ENCODE assay signal across 1 cellular context in the genomic region with DNA sequence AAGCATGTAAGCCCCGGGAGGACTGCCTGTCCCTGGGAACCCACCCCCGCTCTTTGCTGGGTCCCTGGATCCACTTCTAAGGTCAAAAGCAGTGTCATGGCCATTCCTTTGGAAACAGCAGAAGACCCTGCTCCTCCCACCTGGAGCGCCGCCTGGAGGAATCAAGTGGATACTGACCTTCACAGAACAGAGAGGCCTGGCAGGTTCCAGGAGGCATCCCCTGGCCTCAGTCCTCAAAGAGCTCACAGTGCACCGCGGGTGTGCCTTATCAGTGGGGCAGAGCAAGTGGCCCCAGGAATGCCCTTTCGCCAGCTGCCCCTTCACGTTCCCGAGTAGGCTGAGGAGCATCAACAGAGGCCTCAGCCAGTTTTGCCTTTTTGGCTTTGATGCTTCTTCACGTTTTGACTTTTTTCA.
TF ChIP-seq lines count a peak whose summit lies in the region.

No MANE protein-coding gene starts in this region.

TF ChIP-seq in HepG2, 621 proteins besides CTCF, POLR2A, EP300 and RAD21 (continues in another document):
- no peak for TF ChIP-seq AKAP8 (CRISPR knock-in tag; IDR thresholded peaks at IDR 0.05)
- TF ChIP-seq ZNF883 (CRISPR knock-in tag; IDR thresholded peaks at IDR 0.05; ENCODE audit: not compliant biosample characterization): peak; percentile 45
- peak; percentile 91 for TF ChIP-seq KDM2A (CRISPR knock-in tag; IDR thresholded peaks at IDR 0.05; ENCODE audit: borderline replicate concordance, low read depth)
- TF ChIP-seq ZNF496 (CRISPR knock-in tag; IDR thresholded peaks at IDR 0.05; ENCODE audit: insufficient replicate concordance): no peak
- no peak for TF ChIP-seq ZNF510 (CRISPR knock-in tag; IDR thresholded peaks at IDR 0.05; ENCODE audit: low read depth)
- peak; percentile 70; the same call in 1 of the 2 replicates for TF ChIP-seq ZNF501 (CRISPR knock-in tag; IDR thresholded peaks at IDR 0.05)
- TF ChIP-seq, protein P1, sequence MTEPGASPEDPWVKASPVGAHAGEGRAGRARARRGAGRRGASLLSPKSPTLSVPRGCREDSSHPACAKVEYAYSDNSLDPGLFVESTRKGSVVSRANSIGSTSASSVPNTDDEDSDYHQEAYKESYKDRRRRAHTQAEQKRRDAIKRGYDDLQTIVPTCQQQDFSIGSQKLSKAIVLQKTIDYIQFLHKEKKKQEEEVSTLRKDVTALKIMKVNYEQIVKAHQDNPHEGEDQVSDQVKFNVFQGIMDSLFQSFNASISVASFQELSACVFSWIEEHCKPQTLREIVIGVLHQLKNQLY (CRISPR knock-in tag; IDR thresholded peaks at IDR 0.05): no peak
- TF ChIP-seq MEIS1 (CRISPR knock-in tag; IDR thresholded peaks at IDR 0.05; ENCODE audit: borderline replicate concordance): no peak
- TF ChIP-seq ZBTB3 (CRISPR knock-in tag; IDR thresholded peaks at IDR 0.05; ENCODE audit: borderline replicate concordance, low read depth): no peak
- TF ChIP-seq KDM4B (CRISPR knock-in tag; IDR thresholded peaks at IDR 0.05): peak; percentile 72; the same call in 1 of the 2 replicates
- TF ChIP-seq, protein P2, sequence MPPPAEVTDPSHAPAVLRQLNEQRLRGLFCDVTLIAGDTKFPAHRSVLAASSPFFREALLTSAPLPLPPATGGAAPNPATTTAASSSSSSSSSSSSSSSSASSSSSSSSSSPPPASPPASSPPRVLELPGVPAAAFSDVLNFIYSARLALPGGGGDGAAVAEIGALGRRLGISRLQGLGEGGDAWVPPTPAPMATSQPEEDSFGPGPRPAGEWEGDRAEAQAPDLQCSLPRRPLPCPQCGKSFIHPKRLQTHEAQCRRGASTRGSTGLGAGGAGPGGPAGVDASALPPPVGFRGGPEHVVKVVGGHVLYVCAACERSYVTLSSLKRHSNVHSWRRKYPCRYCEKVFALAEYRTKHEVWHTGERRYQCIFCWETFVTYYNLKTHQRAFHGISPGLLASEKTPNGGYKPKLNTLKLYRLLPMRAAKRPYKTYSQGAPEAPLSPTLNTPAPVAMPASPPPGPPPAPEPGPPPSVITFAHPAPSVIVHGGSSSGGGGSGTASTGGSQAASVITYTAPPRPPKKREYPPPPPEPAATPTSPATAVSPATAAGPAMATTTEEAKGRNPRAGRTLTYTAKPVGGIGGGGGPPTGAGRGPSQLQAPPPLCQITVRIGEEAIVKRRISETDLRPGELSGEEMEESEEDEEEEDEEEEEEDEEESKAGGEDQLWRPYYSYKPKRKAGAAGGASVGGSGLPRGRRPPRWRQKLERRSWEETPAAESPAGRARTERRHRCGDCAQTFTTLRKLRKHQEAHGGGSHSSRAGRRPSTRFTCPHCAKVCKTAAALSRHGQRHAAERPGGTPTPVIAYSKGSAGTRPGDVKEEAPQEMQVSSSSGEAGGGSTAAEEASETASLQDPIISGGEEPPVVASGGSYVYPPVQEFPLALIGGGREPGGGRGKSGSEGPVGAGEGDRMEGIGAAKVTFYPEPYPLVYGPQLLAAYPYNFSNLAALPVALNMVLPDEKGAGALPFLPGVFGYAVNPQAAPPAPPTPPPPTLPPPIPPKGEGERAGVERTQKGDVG (CRISPR knock-in tag; IDR thresholded peaks at IDR 0.05; ENCODE audit: borderline replicate concordance): no peak
- TF ChIP-seq, protein P3, sequence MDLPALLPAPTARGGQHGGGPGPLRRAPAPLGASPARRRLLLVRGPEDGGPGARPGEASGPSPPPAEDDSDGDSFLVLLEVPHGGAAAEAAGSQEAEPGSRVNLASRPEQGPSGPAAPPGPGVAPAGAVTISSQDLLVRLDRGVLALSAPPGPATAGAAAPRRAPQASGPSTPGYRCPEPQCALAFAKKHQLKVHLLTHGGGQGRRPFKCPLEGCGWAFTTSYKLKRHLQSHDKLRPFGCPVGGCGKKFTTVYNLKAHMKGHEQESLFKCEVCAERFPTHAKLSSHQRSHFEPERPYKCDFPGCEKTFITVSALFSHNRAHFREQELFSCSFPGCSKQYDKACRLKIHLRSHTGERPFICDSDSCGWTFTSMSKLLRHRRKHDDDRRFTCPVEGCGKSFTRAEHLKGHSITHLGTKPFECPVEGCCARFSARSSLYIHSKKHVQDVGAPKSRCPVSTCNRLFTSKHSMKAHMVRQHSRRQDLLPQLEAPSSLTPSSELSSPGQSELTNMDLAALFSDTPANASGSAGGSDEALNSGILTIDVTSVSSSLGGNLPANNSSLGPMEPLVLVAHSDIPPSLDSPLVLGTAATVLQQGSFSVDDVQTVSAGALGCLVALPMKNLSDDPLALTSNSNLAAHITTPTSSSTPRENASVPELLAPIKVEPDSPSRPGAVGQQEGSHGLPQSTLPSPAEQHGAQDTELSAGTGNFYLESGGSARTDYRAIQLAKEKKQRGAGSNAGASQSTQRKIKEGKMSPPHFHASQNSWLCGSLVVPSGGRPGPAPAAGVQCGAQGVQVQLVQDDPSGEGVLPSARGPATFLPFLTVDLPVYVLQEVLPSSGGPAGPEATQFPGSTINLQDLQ (CRISPR knock-in tag; IDR thresholded peaks at IDR 0.05): no peak
- no peak for TF ChIP-seq EEA1 (CRISPR knock-in tag; IDR thresholded peaks at IDR 0.05; ENCODE audit: borderline replicate concordance)
- TF ChIP-seq ZNF205 (CRISPR knock-in tag; IDR thresholded peaks at IDR 0.05): 0 out of 2 replicates have a peak, but pooled peaks have one; percentile 70
- TF ChIP-seq ZBTB38 (CRISPR knock-in tag; IDR thresholded peaks at IDR 0.05): peak; percentile 81; the same call in 1 of the 2 replicates
- TF ChIP-seq ZNF24 (IDR thresholded peaks at IDR 0.05): no peak
- TF ChIP-seq KDM5B (CRISPR knock-in tag; IDR thresholded peaks at IDR 0.05; ENCODE audit: borderline replicate concordance): peak; percentile 63; the same call in 1 of the 2 replicates
- TF ChIP-seq JUND (CRISPR knock-in tag; IDR thresholded peaks at IDR 0.05): no peak
- TF ChIP-seq PTBP1 (IDR thresholded peaks at IDR 0.05; ENCODE audit: low read depth, low read length, poor library complexity, severe bottlenecking): no peak
- TF ChIP-seq ZNF326 (CRISPR knock-in tag; IDR thresholded peaks at IDR 0.05; ENCODE audit: borderline replicate concordance): no peak
- no peak for TF ChIP-seq FLYWCH1 (CRISPR knock-in tag; IDR thresholded peaks at IDR 0.05)
- peak in 1 of 2 experiments; percentile 60; a peak in 1 of 4 replicates for TF ChIP-seq KLF16 (CRISPR knock-in tag; IDR thresholded peaks at IDR 0.05)
- TF ChIP-seq, protein P4, sequence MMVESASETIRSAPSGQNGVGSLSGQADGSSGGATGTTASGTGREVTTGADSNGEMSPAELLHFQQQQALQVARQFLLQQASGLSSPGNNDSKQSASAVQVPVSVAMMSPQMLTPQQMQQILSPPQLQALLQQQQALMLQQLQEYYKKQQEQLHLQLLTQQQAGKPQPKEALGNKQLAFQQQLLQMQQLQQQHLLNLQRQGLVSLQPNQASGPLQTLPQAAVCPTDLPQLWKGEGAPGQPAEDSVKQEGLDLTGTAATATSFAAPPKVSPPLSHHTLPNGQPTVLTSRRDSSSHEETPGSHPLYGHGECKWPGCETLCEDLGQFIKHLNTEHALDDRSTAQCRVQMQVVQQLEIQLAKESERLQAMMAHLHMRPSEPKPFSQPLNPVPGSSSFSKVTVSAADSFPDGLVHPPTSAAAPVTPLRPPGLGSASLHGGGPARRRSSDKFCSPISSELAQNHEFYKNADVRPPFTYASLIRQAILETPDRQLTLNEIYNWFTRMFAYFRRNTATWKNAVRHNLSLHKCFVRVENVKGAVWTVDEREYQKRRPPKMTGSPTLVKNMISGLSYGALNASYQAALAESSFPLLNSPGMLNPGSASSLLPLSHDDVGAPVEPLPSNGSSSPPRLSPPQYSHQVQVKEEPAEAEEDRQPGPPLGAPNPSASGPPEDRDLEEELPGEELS (CRISPR knock-in tag; IDR thresholded peaks at IDR 0.05): peak; percentile 30; the same call in 1 of the 2 replicates
- no peak for TF ChIP-seq FOXK2 (IDR thresholded peaks at IDR 0.05)
- TF ChIP-seq, protein P5, sequence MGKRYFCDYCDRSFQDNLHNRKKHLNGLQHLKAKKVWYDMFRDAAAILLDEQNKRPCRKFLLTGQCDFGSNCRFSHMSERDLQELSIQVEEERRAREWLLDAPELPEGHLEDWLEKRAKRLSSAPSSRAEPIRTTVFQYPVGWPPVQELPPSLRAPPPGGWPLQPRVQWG (CRISPR knock-in tag; IDR thresholded peaks at IDR 0.05; ENCODE audit: borderline replicate concordance, low read depth): no peak
- no peak for TF ChIP-seq SNRNP70 (IDR thresholded peaks at IDR 0.05; ENCODE audit: low read depth, low read length)
- no peak; the same call in 1 of the 2 replicates for TF ChIP-seq BCL6 (CRISPR knock-in tag; IDR thresholded peaks at IDR 0.05)
- TF ChIP-seq ELF1 (CRISPR knock-in tag; IDR thresholded peaks at IDR 0.05): 0 out of 2 replicates have a peak, but pooled peaks have one; percentile 33
- TF ChIP-seq, protein P6, sequence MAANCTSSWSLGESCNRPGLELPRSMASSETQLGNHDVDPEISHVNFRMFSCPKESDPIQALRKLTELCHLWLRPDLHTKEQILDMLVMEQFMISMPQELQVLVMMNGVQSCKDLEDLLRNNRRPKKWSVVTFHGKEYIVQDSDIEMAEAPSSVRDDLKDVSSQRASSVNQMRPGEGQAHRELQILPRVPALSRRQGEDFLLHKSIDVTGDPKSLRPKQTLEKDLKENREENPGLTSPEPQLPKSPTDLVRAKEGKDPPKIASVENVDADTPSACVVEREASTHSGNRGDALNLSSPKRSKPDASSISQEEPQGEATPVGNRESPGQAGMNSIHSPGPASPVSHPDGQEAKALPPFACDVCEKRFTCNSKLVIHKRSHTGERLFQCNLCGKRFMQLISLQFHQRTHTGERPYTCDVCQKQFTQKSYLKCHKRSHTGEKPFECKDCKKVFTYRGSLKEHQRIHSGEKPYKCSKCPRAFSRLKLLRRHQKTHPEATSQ (CRISPR knock-in tag; IDR thresholded peaks at IDR 0.05; ENCODE audit: borderline replicate concordance): no peak
- TF ChIP-seq SP1 (IDR thresholded peaks at IDR 0.05): no peak
- TF ChIP-seq SP1 (CRISPR knock-in tag; IDR thresholded peaks at IDR 0.05): peak; percentile 44; the same call in 1 of the 2 replicates
- no peak for TF ChIP-seq ZNF614 (CRISPR knock-in tag; IDR thresholded peaks at IDR 0.05; ENCODE audit: borderline replicate concordance)
- TF ChIP-seq ZNF644 (CRISPR knock-in tag; IDR thresholded peaks at IDR 0.05; ENCODE audit: low read depth): no peak
- TF ChIP-seq ZKSCAN8 (CRISPR knock-in tag; IDR thresholded peaks at IDR 0.05; ENCODE audit: borderline replicate concordance): peak; percentile 48; the same call in 1 of the 2 replicates
- peak; percentile 22; the same call in 1 of the 2 replicates for TF ChIP-seq ZNF629 (CRISPR knock-in tag; conservative IDR thresholded peaks at IDR 0.05)
- TF ChIP-seq, protein P7, sequence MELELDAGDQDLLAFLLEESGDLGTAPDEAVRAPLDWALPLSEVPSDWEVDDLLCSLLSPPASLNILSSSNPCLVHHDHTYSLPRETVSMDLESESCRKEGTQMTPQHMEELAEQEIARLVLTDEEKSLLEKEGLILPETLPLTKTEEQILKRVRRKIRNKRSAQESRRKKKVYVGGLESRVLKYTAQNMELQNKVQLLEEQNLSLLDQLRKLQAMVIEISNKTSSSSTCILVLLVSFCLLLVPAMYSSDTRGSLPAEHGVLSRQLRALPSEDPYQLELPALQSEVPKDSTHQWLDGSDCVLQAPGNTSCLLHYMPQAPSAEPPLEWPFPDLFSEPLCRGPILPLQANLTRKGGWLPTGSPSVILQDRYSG (CRISPR knock-in tag; IDR thresholded peaks at IDR 0.05): no peak
- TF ChIP-seq ADNP (CRISPR knock-in tag; IDR thresholded peaks at IDR 0.05): peak; percentile 39; the same call in 1 of the 2 replicates
- no peak for TF ChIP-seq IRX3 (CRISPR knock-in tag; IDR thresholded peaks at IDR 0.05; ENCODE audit: borderline replicate concordance, low read depth)
- TF ChIP-seq ETV5 (CRISPR knock-in tag; IDR thresholded peaks at IDR 0.05; ENCODE audit: borderline replicate concordance): no peak; the same call in 1 of the 2 replicates
- TF ChIP-seq TAF15 (IDR thresholded peaks at IDR 0.05; ENCODE audit: low read depth, low read length, poor library complexity, severe bottlenecking): no peak
- TF ChIP-seq ZNF850 (CRISPR knock-in tag; conservative IDR thresholded peaks at IDR 0.05): no peak
- no peak for TF ChIP-seq GATA4 (IDR thresholded peaks at IDR 0.05; ENCODE audit: borderline replicate concordance, low read depth)
- no peak for TF ChIP-seq NFRKB (IDR thresholded peaks at IDR 0.05)
- TF ChIP-seq ZNF468 (CRISPR knock-in tag; IDR thresholded peaks at IDR 0.05): no peak
- 0 out of 2 replicates have a peak, but pooled peaks have one; percentile 25 for TF ChIP-seq POLR2G (IDR thresholded peaks at IDR 0.05; ENCODE audit: low read depth, low read length)
- TF ChIP-seq GABPB1 (CRISPR knock-in tag; IDR thresholded peaks at IDR 0.05): peak; percentile 55
- no peak for TF ChIP-seq ZNF569 (CRISPR knock-in tag; IDR thresholded peaks at IDR 0.05; ENCODE audit: borderline replicate concordance)
- TF ChIP-seq ZNF234 (CRISPR knock-in tag; conservative IDR thresholded peaks at IDR 0.05): no peak
- no peak for TF ChIP-seq ELF4 (CRISPR knock-in tag; IDR thresholded peaks at IDR 0.05; ENCODE audit: borderline replicate concordance)
- TF ChIP-seq, protein P8, sequence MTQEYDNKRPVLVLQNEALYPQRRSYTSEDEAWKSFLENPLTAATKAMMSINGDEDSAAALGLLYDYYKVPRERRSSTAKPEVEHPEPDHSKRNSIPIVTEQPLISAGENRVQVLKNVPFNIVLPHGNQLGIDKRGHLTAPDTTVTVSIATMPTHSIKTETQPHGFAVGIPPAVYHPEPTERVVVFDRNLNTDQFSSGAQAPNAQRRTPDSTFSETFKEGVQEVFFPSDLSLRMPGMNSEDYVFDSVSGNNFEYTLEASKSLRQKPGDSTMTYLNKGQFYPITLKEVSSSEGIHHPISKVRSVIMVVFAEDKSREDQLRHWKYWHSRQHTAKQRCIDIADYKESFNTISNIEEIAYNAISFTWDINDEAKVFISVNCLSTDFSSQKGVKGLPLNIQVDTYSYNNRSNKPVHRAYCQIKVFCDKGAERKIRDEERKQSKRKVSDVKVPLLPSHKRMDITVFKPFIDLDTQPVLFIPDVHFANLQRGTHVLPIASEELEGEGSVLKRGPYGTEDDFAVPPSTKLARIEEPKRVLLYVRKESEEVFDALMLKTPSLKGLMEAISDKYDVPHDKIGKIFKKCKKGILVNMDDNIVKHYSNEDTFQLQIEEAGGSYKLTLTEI (CRISPR knock-in tag; conservative IDR thresholded peaks at IDR 0.05): no peak
